ENCODE assay signal across 8 cellular contexts in genomic region chr17:43418441-43419374, GRCh38. TPM values are rescaled to one million over a fixed set of nuclear protein-coding genes. Genes with fewer than 3 reads are reported as not detected.
DNase-seq lines count a peak whose midpoint lies in the region; ATAC-seq and TF ChIP-seq lines count a peak whose summit lies in the region.

No MANE protein-coding gene starts in this region.

- H3K4me3 ChIP-seq in hepatocyte, result no peak overlapping the region
- H3K4me3 ChIP-seq in tibial artery, result no peak overlapping the region

- intact Hi-C loops in tibial artery (cut with DNase I; ENCODE audit: low total_unique reads), result no loop called here

- no peaks in the 10 kb centered on the region for H3K27me3 ChIP-seq in hepatocyte
- no peaks in the 10 kb centered on the region for H3K27me3 ChIP-seq in tibial artery

- H3K36me3 ChIP-seq in hepatocyte (replicated peaks; ENCODE audit: insufficient read depth, low read depth) (no peaks in the 10 kb centered on the region), tibial artery (no peaks in the 10 kb centered on the region)

- peak; percentile 77 for DNase-seq in GM04503 (ENCODE audit: low read depth)
- peak; percentile 96 for DNase-seq in NCI-H2171 treated with DMSO at 0.1 percent for 48 hours (lab: John Stamatoyannopoulos, UW)
- peak in 50 of 58 donors; percentile 5 to 91 (median 48) for DNase-seq in anterior cingulate cortex (lab: John Stamatoyannopoulos, UW)
- DNase-seq in hepatocyte (ENCODE audit: low spot score), result peak; percentile 79
- DNase-seq in tibial artery, result peak; percentile 74 to 86
- DNase-seq in NCI-H128 (lab: John Stamatoyannopoulos, UW; ENCODE audit: unreplicated experiment), result no peak

- no peaks in the 10 kb centered on the region for H4K20me1 ChIP-seq in hepatocyte (ENCODE audit: insufficient read depth, poor library complexity, severe bottlenecking)

- H3K9me3 ChIP-seq in hepatocyte (ENCODE audit: low read depth) (no peaks in the 10 kb centered on the region), tibial artery (no peaks in the 10 kb centered on the region)

- H3K4me1 ChIP-seq in hepatocyte (ENCODE audit: insufficient read depth) (peaks cover 20% of the 10 kb centered on the region), tibial artery (peaks cover 0 to 28% (median 27%) of the 10 kb centered on the region in 4 donors)

- TF ChIP-seq CTCF in hepatocyte (IDR thresholded peaks at IDR 0.05; ENCODE audit: poor library complexity), result no peak
- no peak for TF ChIP-seq CTCF in tibial artery (IDR thresholded peaks at IDR 0.05)

- no peaks in the 10 kb centered on the region for H3K79me2 ChIP-seq in hepatocyte

- peak overlapping the region; percentile 66 for H3K27ac ChIP-seq in hepatocyte
- H3K27ac ChIP-seq in tibial artery, result peak overlapping the region; percentile 72 to 78

- H2AFZ ChIP-seq in hepatocyte, result no peak overlapping the region

- H3K4me2 ChIP-seq in hepatocyte, result no peak overlapping the region

- ATAC-seq in HG02571 (IDR thresholded peaks at IDR 0.05; ENCODE audit: unreplicated experiment), result no peak
- ATAC-seq in GM21737 (IDR thresholded peaks at IDR 0.05; ENCODE audit: unreplicated experiment), result no peak

- H3K9me2 ChIP-seq in hepatocyte (replicated peaks; ENCODE audit: insufficient read depth), result no peaks in the 10 kb centered on the region

- WGBS in hepatocyte (ENCODE audit: low lambda C conversion rate, missing lambda C conversion rate), result 52% methylated on average over 18 of the region's 18 CpGs

RNA-seq across cellular contexts. Expression of gene ARL4D, which starts 19.9 kb away (rescaled TPM):
- 35.3 and 35.8 TPM in 2 replicates for total RNA-seq in hepatocyte
- 93.2 and 99.9 TPM in 2 replicates for polyA plus RNA-seq in hepatocyte
